Comparison of ENCODE assay signal across 1 cellular context in the genomic region with DNA sequence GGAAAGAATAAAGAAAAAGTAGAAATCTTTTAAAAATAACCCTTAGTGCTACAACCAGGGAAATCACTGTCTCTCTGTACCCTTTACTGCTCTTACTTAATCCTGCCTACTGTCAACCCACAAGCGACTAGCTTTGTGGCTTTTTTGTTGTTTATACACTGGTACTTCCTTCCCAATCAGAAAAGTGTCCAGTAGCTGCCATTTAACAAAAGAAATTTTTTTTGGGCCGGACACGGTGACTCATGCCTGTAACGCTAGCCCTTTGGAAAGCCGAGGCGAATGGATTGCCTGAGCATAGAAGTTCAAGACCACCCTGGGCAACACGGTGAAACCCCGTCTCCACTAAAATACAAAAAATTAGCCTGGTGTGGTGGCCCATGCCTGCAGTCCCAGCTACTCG.
TF ChIP-seq lines count a peak whose summit lies in the region.

No MANE protein-coding gene starts in this region.

TF ChIP-seq in endothelial cell of umbilical vein, 7 proteins besides CTCF, POLR2A, EP300 and RAD21:
- TF ChIP-seq FOS (IDR thresholded peaks at IDR 0.05; ENCODE audit: borderline replicate concordance, insufficient read depth, low read length), result no peak
- TF ChIP-seq MAX (IDR thresholded peaks at IDR 0.05; ENCODE audit: insufficient read depth, insufficient read length), result no peak
- no peak for TF ChIP-seq POLR2AphosphoS5 (IDR thresholded peaks at IDR 0.05; ENCODE audit: insufficient read depth, low read depth, low read length)
- peak; percentile 49 for TF ChIP-seq JUN (IDR thresholded peaks at IDR 0.05; ENCODE audit: borderline replicate concordance, insufficient read depth, insufficient read length, low read depth)
